In genomic region chr6:82220167-82220566, GRCh38 we compare ENCODE assay signal across 1 cellular context.
TF ChIP-seq lines count a peak whose summit lies in the region.

No MANE protein-coding gene starts in this region.

TF ChIP-seq in K562, 482 proteins besides CTCF, POLR2A, EP300 and RAD21 (continued from another document):
- TF ChIP-seq, protein P1, sequence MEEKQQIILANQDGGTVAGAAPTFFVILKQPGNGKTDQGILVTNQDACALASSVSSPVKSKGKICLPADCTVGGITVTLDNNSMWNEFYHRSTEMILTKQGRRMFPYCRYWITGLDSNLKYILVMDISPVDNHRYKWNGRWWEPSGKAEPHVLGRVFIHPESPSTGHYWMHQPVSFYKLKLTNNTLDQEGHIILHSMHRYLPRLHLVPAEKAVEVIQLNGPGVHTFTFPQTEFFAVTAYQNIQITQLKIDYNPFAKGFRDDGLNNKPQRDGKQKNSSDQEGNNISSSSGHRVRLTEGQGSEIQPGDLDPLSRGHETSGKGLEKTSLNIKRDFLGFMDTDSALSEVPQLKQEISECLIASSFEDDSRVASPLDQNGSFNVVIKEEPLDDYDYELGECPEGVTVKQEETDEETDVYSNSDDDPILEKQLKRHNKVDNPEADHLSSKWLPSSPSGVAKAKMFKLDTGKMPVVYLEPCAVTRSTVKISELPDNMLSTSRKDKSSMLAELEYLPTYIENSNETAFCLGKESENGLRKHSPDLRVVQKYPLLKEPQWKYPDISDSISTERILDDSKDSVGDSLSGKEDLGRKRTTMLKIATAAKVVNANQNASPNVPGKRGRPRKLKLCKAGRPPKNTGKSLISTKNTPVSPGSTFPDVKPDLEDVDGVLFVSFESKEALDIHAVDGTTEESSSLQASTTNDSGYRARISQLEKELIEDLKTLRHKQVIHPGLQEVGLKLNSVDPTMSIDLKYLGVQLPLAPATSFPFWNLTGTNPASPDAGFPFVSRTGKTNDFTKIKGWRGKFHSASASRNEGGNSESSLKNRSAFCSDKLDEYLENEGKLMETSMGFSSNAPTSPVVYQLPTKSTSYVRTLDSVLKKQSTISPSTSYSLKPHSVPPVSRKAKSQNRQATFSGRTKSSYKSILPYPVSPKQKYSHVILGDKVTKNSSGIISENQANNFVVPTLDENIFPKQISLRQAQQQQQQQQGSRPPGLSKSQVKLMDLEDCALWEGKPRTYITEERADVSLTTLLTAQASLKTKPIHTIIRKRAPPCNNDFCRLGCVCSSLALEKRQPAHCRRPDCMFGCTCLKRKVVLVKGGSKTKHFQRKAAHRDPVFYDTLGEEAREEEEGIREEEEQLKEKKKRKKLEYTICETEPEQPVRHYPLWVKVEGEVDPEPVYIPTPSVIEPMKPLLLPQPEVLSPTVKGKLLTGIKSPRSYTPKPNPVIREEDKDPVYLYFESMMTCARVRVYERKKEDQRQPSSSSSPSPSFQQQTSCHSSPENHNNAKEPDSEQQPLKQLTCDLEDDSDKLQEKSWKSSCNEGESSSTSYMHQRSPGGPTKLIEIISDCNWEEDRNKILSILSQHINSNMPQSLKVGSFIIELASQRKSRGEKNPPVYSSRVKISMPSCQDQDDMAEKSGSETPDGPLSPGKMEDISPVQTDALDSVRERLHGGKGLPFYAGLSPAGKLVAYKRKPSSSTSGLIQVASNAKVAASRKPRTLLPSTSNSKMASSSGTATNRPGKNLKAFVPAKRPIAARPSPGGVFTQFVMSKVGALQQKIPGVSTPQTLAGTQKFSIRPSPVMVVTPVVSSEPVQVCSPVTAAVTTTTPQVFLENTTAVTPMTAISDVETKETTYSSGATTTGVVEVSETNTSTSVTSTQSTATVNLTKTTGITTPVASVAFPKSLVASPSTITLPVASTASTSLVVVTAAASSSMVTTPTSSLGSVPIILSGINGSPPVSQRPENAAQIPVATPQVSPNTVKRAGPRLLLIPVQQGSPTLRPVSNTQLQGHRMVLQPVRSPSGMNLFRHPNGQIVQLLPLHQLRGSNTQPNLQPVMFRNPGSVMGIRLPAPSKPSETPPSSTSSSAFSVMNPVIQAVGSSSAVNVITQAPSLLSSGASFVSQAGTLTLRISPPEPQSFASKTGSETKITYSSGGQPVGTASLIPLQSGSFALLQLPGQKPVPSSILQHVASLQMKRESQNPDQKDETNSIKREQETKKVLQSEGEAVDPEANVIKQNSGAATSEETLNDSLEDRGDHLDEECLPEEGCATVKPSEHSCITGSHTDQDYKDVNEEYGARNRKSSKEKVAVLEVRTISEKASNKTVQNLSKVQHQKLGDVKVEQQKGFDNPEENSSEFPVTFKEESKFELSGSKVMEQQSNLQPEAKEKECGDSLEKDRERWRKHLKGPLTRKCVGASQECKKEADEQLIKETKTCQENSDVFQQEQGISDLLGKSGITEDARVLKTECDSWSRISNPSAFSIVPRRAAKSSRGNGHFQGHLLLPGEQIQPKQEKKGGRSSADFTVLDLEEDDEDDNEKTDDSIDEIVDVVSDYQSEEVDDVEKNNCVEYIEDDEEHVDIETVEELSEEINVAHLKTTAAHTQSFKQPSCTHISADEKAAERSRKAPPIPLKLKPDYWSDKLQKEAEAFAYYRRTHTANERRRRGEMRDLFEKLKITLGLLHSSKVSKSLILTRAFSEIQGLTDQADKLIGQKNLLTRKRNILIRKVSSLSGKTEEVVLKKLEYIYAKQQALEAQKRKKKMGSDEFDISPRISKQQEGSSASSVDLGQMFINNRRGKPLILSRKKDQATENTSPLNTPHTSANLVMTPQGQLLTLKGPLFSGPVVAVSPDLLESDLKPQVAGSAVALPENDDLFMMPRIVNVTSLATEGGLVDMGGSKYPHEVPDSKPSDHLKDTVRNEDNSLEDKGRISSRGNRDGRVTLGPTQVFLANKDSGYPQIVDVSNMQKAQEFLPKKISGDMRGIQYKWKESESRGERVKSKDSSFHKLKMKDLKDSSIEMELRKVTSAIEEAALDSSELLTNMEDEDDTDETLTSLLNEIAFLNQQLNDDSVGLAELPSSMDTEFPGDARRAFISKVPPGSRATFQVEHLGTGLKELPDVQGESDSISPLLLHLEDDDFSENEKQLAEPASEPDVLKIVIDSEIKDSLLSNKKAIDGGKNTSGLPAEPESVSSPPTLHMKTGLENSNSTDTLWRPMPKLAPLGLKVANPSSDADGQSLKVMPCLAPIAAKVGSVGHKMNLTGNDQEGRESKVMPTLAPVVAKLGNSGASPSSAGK (IDR thresholded peaks at IDR 0.05): no peak
- TF ChIP-seq CEBPB (tag; IDR thresholded peaks at IDR 0.05) (peak; percentile 83), CEBPG (CRISPR knock-in tag; IDR thresholded peaks at IDR 0.05) (no peak), CEBPG (tag; conservative IDR thresholded peaks at IDR 0.05 in 1 of 2, IDR thresholded peaks at IDR 0.05 in 1 of 2) (peak; percentile 40 to 85; a peak in 2 of 4 replicates), ZNF347 (CRISPR knock-in tag; IDR thresholded peaks at IDR 0.05; ENCODE audit: low read depth) (no peak), TOE1 (IDR thresholded peaks at IDR 0.05; ENCODE audit: borderline replicate concordance) (no peak), TOE1 (CRISPR knock-in tag; IDR thresholded peaks at IDR 0.05; ENCODE audit: borderline replicate concordance, low read depth) (no peak), STAG1 (CRISPR knock-in tag; IDR thresholded peaks at IDR 0.05; ENCODE audit: borderline replicate concordance) (no peak), ZNF717 (CRISPR knock-in tag; IDR thresholded peaks at IDR 0.05) (no peak), CBX5 (IDR thresholded peaks at IDR 0.05; ENCODE audit: borderline replicate concordance, low read depth) (no peak)
- TF ChIP-seq, protein P2, sequence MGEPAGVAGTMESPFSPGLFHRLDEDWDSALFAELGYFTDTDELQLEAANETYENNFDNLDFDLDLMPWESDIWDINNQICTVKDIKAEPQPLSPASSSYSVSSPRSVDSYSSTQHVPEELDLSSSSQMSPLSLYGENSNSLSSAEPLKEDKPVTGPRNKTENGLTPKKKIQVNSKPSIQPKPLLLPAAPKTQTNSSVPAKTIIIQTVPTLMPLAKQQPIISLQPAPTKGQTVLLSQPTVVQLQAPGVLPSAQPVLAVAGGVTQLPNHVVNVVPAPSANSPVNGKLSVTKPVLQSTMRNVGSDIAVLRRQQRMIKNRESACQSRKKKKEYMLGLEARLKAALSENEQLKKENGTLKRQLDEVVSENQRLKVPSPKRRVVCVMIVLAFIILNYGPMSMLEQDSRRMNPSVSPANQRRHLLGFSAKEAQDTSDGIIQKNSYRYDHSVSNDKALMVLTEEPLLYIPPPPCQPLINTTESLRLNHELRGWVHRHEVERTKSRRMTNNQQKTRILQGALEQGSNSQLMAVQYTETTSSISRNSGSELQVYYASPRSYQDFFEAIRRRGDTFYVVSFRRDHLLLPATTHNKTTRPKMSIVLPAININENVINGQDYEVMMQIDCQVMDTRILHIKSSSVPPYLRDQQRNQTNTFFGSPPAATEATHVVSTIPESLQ (CRISPR knock-in tag; IDR thresholded peaks at IDR 0.05): no peak
